In the genomic region with DNA sequence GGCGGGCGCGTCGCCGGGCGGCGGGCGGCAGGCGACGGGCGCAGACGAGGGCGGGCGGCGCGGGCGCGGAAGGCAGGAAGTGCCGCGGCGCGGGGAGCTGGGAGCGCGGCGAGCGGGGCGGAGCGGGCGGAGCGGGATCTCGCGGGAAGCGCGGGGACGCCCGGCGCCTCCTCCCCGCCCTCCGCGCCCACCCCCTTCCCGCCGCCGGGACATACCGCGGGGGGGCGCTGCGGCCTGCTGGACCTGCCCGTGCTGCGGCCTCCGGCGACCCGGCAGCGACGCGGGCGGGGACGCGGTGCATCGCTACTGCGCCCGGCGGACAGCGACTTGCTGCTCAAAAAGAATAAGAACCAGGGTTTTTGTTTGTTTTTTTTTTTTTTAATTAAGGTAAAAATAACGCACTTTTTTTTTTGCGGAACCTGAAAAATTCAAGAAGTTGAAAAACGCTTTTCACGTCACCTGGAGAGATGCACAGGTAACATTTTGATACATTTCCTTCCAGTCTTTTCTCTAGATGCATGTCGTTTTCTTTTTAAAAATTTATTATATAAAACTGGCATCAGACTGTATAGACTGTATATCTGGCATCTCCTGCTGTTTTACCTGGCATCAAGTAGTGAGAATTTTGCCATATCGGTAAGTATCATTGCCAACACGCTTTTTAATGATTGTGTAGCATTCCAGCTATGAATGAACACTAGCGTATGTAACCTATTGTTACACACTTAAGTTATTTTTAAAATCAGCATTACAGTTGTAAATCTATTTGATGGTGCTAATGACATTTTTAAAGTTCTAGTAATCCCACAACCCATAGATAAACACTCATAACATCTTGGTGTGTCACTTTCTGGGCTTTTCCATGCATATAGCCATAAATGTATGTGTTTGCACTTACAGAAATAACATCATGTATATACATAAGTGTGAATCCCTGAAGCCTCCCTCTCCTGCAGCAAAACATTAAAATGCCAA, we compare ENCODE assay signal across 8 cellular contexts. TPM values are rescaled to one million over a fixed set of nuclear protein-coding genes. Genes with fewer than 3 reads are reported as not detected.
A peak's percentile ranks its signal among the peaks of the same experiment; 100 is the strongest.
DNase-seq lines count a peak whose midpoint lies in the region; ATAC-seq and TF ChIP-seq lines count a peak whose summit lies in the region.

A gene with protein sequence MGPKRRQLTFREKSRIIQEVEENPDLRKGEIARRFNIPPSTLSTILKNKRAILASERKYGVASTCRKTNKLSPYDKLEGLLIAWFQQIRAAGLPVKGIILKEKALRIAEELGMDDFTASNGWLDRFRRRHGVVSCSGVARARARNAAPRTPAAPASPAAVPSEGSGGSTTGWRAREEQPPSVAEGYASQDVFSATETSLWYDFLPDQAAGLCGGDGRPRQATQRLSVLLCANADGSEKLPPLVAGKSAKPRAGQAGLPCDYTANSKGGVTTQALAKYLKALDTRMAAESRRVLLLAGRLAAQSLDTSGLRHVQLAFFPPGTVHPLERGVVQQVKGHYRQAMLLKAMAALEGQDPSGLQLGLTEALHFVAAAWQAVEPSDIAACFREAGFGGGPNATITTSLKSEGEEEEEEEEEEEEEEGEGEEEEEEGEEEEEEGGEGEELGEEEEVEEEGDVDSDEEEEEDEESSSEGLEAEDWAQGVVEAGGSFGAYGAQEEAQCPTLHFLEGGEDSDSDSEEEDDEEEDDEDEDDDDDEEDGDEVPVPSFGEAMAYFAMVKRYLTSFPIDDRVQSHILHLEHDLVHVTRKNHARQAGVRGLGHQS (minus strand): TSS at position 76 of the 975 bp plus-strand sequence. CDS start 257 bp downstream, outside the sequence.

- peak within 1 kb of the TSS; percentile 21 for H3K27ac ChIP-seq in AG04450 (ENCODE audit: low read depth, low read length)

- no peak for DNase-seq in AG04450 (ENCODE audit: low read depth, low spot score)
- peak; percentile 95 for DNase-seq in NCI-H2227 (lab: John Stamatoyannopoulos, UW; ENCODE audit: unreplicated experiment)
- DNase-seq in cerebellum (ENCODE audit: low spot score) = peak; percentile 95
- no peak for DNase-seq in kidney epithelial cell (ENCODE audit: low read depth)
- peak; percentile 77 to 88 for DNase-seq in stimulated activated CD4-positive, alpha-beta T cell treated with anti-CD3 and anti-CD28 coated beads, Interleukin-15, amount 100 ng/mL, for 48 hours (ENCODE audit: low read depth in 2 of 2)

- CTCF ChIA-PET in AG04450 (lab: Charles Lee) = interaction anchor here (0.7 to 6.2 kb wide), 19 partner anchors 8 to 304 kb away, joined by 3 to 87 read pairs (median 4); partner anchors contain the start of genes AP5S1 and CDC25B

- POLR2A ChIA-PET in AG04450 (lab: Yijun Ruan, JAX) = interaction anchor here (0.5 to 2.8 kb wide), 7 partner anchors 9 to 298 kb away, joined by 3 to 19 read pairs (median 5); partner anchors contain the start of genes ADISSP, AP5S1 and CDC25B

- H3K27me3 ChIP-seq in AG04450 (ENCODE audit: control insufficient read depth, insufficient read depth, low read length) (no peaks in the 10 kb centered on the region), kidney epithelial cell (ENCODE audit: control insufficient read depth, insufficient read depth, low read length) (no peaks in the 10 kb centered on the region)

- H3K9me3 ChIP-seq in AG04450 (ENCODE audit: control insufficient read depth, insufficient read depth, low read length) = peaks cover 4% of the 10 kb centered on the region; the same call in 1 of the 2 replicates

- H3K4me3 ChIP-seq in AG04450 (ENCODE audit: low read depth, low read length) (peak within 1 kb of the TSS; percentile 79), kidney epithelial cell (ENCODE audit: low read depth, low read length) (peak within 1 kb of the TSS; percentile 63)

- no peaks in the 10 kb centered on the region for H3K36me3 ChIP-seq in kidney epithelial cell (ENCODE audit: control insufficient read depth, insufficient read depth, low read length)

- peak; percentile 80 for ATAC-seq in GM18867 (IDR thresholded peaks at IDR 0.05; ENCODE audit: unreplicated experiment)
- ATAC-seq in HG03103 (IDR thresholded peaks at IDR 0.05; ENCODE audit: low read depth, unreplicated experiment) = peak; percentile 72
- peak; percentile 93 to 94 for ATAC-seq in activated CD4-positive, CD25-positive, alpha-beta regulatory T cell treated with anti-CD3 and anti-CD28 coated beads, Interleukin-2, amount 50 U/mL, for 24 hours

- TF ChIP-seq CTCF in AG04450 (IDR thresholded peaks at IDR 0.05; ENCODE audit: low read depth, low read length) (peak; percentile 51), kidney epithelial cell (IDR thresholded peaks at IDR 0.05; ENCODE audit: insufficient read depth, low read length, poor library complexity, severe bottlenecking) (no peak)

RNA-seq across cellular contexts. Expression of the gene that starts here (rescaled TPM):
- polyA plus RNA-seq in AG04450 (2011; rRNA removed) = 29.7 and 37.0 TPM in 2 replicates
- polyA minus RNA-seq in AG04450 (2011; rRNA and poly(A)+ RNA removed) = 40.4 and 42.7 TPM in 2 replicates
- 29.9 TPM for total RNA-seq in cerebellum
- total RNA-seq in kidney epithelial cell = 66.2 and 73.3 TPM in 2 replicates

Comparison
In these comparisons a context has a peak if more than half of its experiments do, and no peak if none do; other contexts are left out.
1. DNase-seq: peak in NCI-H2227 (single experiment), cerebellum (single experiment) and stimulated activated CD4-positive, alpha-beta T cell treated with anti-CD3 and anti-CD28 coated beads, Interleukin-15, amount 100 ng/mL, for 48 hours (2 of 2); none in AG04450 (single experiment) and kidney epithelial cell (single experiment).
2. Peak in every context shown above with its lines, with median percentiles within 50 percentile points of each other: ATAC-seq.